ENCODE assay signal across 13 cellular contexts in the genomic region with DNA sequence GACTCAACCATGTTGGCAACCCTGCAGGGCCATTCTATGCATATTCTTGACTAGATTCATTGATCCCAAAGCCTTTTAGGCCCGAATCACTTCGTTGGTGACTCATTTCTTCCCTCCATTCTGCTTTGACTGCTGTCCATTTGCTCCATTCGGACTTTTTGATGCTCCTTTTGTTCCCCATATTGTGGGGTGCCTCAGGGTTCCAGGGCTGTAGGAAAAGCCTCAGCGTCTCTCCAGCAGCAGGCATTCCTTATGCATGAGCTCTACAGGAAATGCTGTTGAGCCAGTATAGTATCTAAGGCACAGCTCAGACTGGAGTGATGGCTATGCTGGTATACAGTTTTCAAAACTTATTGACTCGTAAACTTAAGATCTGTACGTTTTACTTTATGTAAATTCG.
DNase-seq lines count a peak whose midpoint lies in the region; ATAC-seq and TF ChIP-seq lines count a peak whose summit lies in the region.
"Had no signal": no experiment of that assay in that cellular context is flagged by ENCODE, and none has a peak within 500 bp of the region (broad histone marks: within the 10 kb centered on the region; RNA-seq: fewer than 3 reads in every experiment).

No MANE protein-coding gene starts in this region.

- CTCF ChIA-PET in Panc1 (lab: Charles Lee) = interaction anchor here (1.0 kb wide), 1 partner anchor 8 kb away, joined by 3 read pairs; no protein-coding TSS in a partner anchor

- H3K4me3 ChIP-seq in Panc1 (ENCODE audit: low read depth in 2 of 2, low read length in 2 of 2) (0 out of 4 replicates have a peak overlapping the region, but pooled peaks of 1 of the 2 experiments have one; percentile 14), mesodermal cell (ENCODE audit: extremely low read depth, insufficient read depth, low read length, poor library complexity, severe bottlenecking) (no peak overlapping the region)
- H3K4me3 ChIP-seq: BLaER1 treated with 17β-estradiol and CSF1 and Interleukin-3, amounts not matched to agents 10 nM and 100 nM; lung had no signal

- H3K4me1 ChIP-seq in Panc1 (ENCODE audit: control insufficient read depth, insufficient read depth, low read length) (peaks cover 32% of the 10 kb centered on the region), mesodermal cell (ENCODE audit: control insufficient read depth, insufficient read depth, low read length, poor library complexity, severe bottlenecking) (peaks cover 51% of the 10 kb centered on the region)

- in situ Hi-C loops in Panc1 (cut with HindIII; ENCODE audit: low pct_unique_long_range_greater_than_20kb, low sequenced_read_pairs) = no loop called here

- WGBS in mesodermal cell (ENCODE audit: insufficient coverage in 2 of 2), 2 experiments = 44 to 68% methylated on average over 3 to 6 of the region's 7 CpGs

- ATAC-seq in Panc1 (peak; percentile 84), HG03565 (IDR thresholded peaks at IDR 0.05; ENCODE audit: unreplicated experiment) (no peak), GM18867 (IDR thresholded peaks at IDR 0.05; ENCODE audit: unreplicated experiment) (no peak)

- H3K36me3 ChIP-seq in Panc1 (ENCODE audit: control insufficient read depth, insufficient read depth, low read length) = no peaks in the 10 kb centered on the region
- H3K36me3 ChIP-seq in mesodermal cell (ENCODE audit: control insufficient read depth, insufficient read depth, low read length) = peaks cover 4% of the 10 kb centered on the region

- H3K27me3 ChIP-seq in Panc1 (ENCODE audit: control insufficient read depth, insufficient read depth, low read length) = no peaks in the 10 kb centered on the region
- H3K27me3 ChIP-seq: BLaER1 treated with 17β-estradiol and CSF1 and Interleukin-3, amounts not matched to agents 10 nM and 100 nM had no signal

- intact Hi-C loops in Panc1 (cut with micrococcal nuclease; ENCODE audit: unreplicated experiment) = no loop called here

- BruUV-seq in Panc1 (replicated peaks; lab: Mats Ljungman, UMichigan) = no TSS peak

- H3K27ac ChIP-seq in Panc1 (ENCODE audit: low read length) (peak overlapping the region; percentile 69), mesodermal cell (ENCODE audit: low read depth, low read length, severe bottlenecking) (peak overlapping the region; percentile 82)
- H3K27ac ChIP-seq: BLaER1 treated with 17β-estradiol and CSF1 and Interleukin-3, amounts not matched to agents 10 nM and 100 nM; RWPE1 had no signal

- DNase-seq in Daoy (ENCODE audit: low read depth) (peak; percentile 69), Panc1 (ENCODE audit: low read depth, low spot score) (no peak), dedifferentiated amniotic fluid mesenchymal stem cell (ENCODE audit: extremely low spot score) (peak; percentile 63), GM10266 (ENCODE audit: extremely low spot score) (no peak)
- no peak for DNase-seq in stimulated activated naive CD4-positive, alpha-beta T cell (lab: John Stamatoyannopoulos, UW)
- DNase-seq: GF-D8; stimulated activated CD4-positive, alpha-beta T cell treated with anti-CD3 and anti-CD28 coated beads, Interleukin-2, amount 100 ng/mL, for 48 hours had no signal

- TF ChIP-seq CTCF in Panc1 (IDR thresholded peaks at IDR 0.05) (no peak), GM10266 (IDR thresholded peaks at IDR 0.05; ENCODE audit: control insufficient read depth, insufficient read depth, low read depth, missing control alignments) (no peak)

- POLR2A ChIA-PET in Panc1 (lab: Charles Lee) = no interaction called here

- H3K9me3 ChIP-seq in Panc1 (ENCODE audit: control insufficient read depth, insufficient read depth, low read depth, low read length) (no peaks in the 10 kb centered on the region), mesodermal cell (ENCODE audit: control insufficient read depth, low read length) (no peaks in the 10 kb centered on the region)
- H3K9me3 ChIP-seq: BLaER1 treated with 17β-estradiol and CSF1 and Interleukin-3, amounts not matched to agents 10 nM and 100 nM had no signal

Comparison
In these comparisons a context has a peak if more than half of its experiments do, and no peak if none do; other contexts are left out.
1. DNase-seq: peak in Daoy (single experiment) and dedifferentiated amniotic fluid mesenchymal stem cell (single experiment); none in Panc1 (single experiment), GM10266 (single experiment) and stimulated activated naive CD4-positive, alpha-beta T cell (0 of 6).